17 cellular contexts compared by ENCODE assay signal in genomic region chr7:36058020-36058592, GRCh38.
DNase-seq lines count a peak whose midpoint lies in the region; ATAC-seq and TF ChIP-seq lines count a peak whose summit lies in the region.
"Had no signal": no experiment of that assay in that cellular context is flagged by ENCODE, and none has a peak within 500 bp of the region (broad histone marks: within the 10 kb centered on the region; RNA-seq: fewer than 3 reads in every experiment).

No MANE protein-coding gene starts in this region.

- TF ChIP-seq CTCF in sigmoid colon (IDR thresholded peaks at IDR 0.05) (no peak), MM.1S (IDR thresholded peaks at IDR 0.05; ENCODE audit: low read length) (no peak)

- no peak for DNase-seq in activated CD4-positive, alpha-beta T cell treated with anti-CD3 and anti-CD28 coated beads for 36 hours
- DNase-seq in activated CD4-positive, alpha-beta T cell treated with anti-CD3 and anti-CD28 coated beads, Interleukin-2, amount 50 U/mL, for 48 hours = no peak
- DNase-seq in sigmoid colon (no peak), left lobe of liver (ENCODE audit: low spot score) (no peak), MM.1S (no peak)
- DNase-seq: activated CD4-positive, alpha-beta memory T cell treated with anti-CD3 and anti-CD28 coated beads, Interleukin-2, amount 10 ng/mL, durations not matched to agents 7 days and 5 days; activated naive CD4-positive, alpha-beta T cell treated with anti-CD3 and anti-CD28 coated beads, Interleukin-2, amount 50 U/mL, for 16 hours; central memory CD4-positive, alpha-beta T cell; mesenchymal stem cell; OCI-M1; psoas muscle; stimulated activated CD4-positive, alpha-beta T cell treated with anti-CD3 and anti-CD28 coated beads, Interleukin-4, amount 100 ng/mL, for 1 hour; T-helper 1 cell had no signal

- 87 to 93% methylated on average over 9 of the region's 9 CpGs for WGBS in sigmoid colon, 2 donors

- H3K36me3 ChIP-seq in sigmoid colon (no peaks in the 10 kb centered on the region), MM.1S (replicated peaks; ENCODE audit: insufficient read depth, low read length) (no peaks in the 10 kb centered on the region)

- H3K4me1 Mint-ChIP-seq in activated CD4-positive, alpha-beta T cell treated with anti-CD3 and anti-CD28 coated beads for 36 hours = no peaks in the 10 kb centered on the region
- H3K4me1 Mint-ChIP-seq in stimulated activated memory B cell treated with anti-CD40 and anti-IgM and Interleukin-4, amounts not matched to agents 10 μg/mL and 1 μg/mL and 100 μg/mL, for 72 hours = peaks cover 18% of the 10 kb centered on the region
- H3K4me1 Mint-ChIP-seq: activated CD4-positive, alpha-beta memory T cell treated with anti-CD3 and anti-CD28 coated beads, Interleukin-2, amount 10 ng/mL, durations not matched to agents 7 days and 5 days had no signal

- CTCF ChIA-PET in activated CD4-positive, alpha-beta T cell treated with anti-CD3 and anti-CD28 coated beads for 36 hours (lab: Charles Lee) = no interaction called here

- no peaks in the 10 kb centered on the region for H3K9me2 ChIP-seq in MM.1S (replicated peaks; ENCODE audit: insufficient read depth, low read length)

- no peak overlapping the region for H3K4me3 Mint-ChIP-seq in activated CD4-positive, alpha-beta T cell treated with anti-CD3 and anti-CD28 coated beads for 36 hours
- peak overlapping the region; percentile 30 for H3K4me3 Mint-ChIP-seq in stimulated activated memory B cell treated with anti-CD40 and anti-IgM and Interleukin-4, amounts not matched to agents 10 μg/mL and 1 μg/mL and 100 μg/mL, for 72 hours
- H3K4me3 Mint-ChIP-seq: activated CD4-positive, alpha-beta memory T cell treated with anti-CD3 and anti-CD28 coated beads, Interleukin-2, amount 10 ng/mL, durations not matched to agents 7 days and 5 days had no signal

- no peaks in the 10 kb centered on the region for H3K27me3 ChIP-seq in sigmoid colon
- no peaks in the 10 kb centered on the region for H3K27me3 ChIP-seq in MM.1S (replicated peaks; ENCODE audit: insufficient read depth, low read length)

- no peak overlapping the region for H2AFZ ChIP-seq in MM.1S (ENCODE audit: low read length)

- POLR2A ChIA-PET in activated CD4-positive, alpha-beta T cell treated with anti-CD3 and anti-CD28 coated beads for 36 hours (lab: Charles Lee) = interaction anchor here (0.6 kb wide), 1 partner anchor 601 kb away, joined by 3 read pairs; no protein-coding TSS in a partner anchor

- no peak overlapping the region for H3K4me2 ChIP-seq in MM.1S (ENCODE audit: low read depth, low read length)

- H3K36me3 Mint-ChIP-seq in activated CD4-positive, alpha-beta T cell treated with anti-CD3 and anti-CD28 coated beads for 36 hours (ENCODE audit: low read depth) = no peaks in the 10 kb centered on the region
- no peaks in the 10 kb centered on the region for H3K36me3 Mint-ChIP-seq in stimulated activated memory B cell treated with anti-CD40 and anti-IgM and Interleukin-4, amounts not matched to agents 10 μg/mL and 1 μg/mL and 100 μg/mL, for 72 hours

- H3K27me3 Mint-ChIP-seq in activated CD4-positive, alpha-beta T cell treated with anti-CD3 and anti-CD28 coated beads for 36 hours = no peaks in the 10 kb centered on the region
- H3K27me3 Mint-ChIP-seq in stimulated activated memory B cell treated with anti-CD40 and anti-IgM and Interleukin-4, amounts not matched to agents 10 μg/mL and 1 μg/mL and 100 μg/mL, for 72 hours = peaks cover 9% of the 10 kb centered on the region

- H3K4me3 ChIP-seq in sigmoid colon = no peak overlapping the region
- no peak overlapping the region for H3K4me3 ChIP-seq in MM.1S (ENCODE audit: low read length)
- H3K4me3 ChIP-seq: psoas muscle had no signal

- no peaks in the 10 kb centered on the region for H3K9me3 Mint-ChIP-seq in activated CD4-positive, alpha-beta T cell treated with anti-CD3 and anti-CD28 coated beads for 36 hours (ENCODE audit: low read depth)
- H3K9me3 Mint-ChIP-seq in stimulated activated memory B cell treated with anti-CD40 and anti-IgM and Interleukin-4, amounts not matched to agents 10 μg/mL and 1 μg/mL and 100 μg/mL, for 72 hours = no peaks in the 10 kb centered on the region
- H3K9me3 Mint-ChIP-seq: activated CD4-positive, alpha-beta memory T cell treated with anti-CD3 and anti-CD28 coated beads, Interleukin-2, amount 10 ng/mL, durations not matched to agents 7 days and 5 days had no signal

- ATAC-seq in activated CD4-positive, alpha-beta T cell treated with anti-CD3 and anti-CD28 coated beads for 36 hours = peak; percentile 58
- peak; percentile 81 for ATAC-seq in GM21717 (IDR thresholded peaks at IDR 0.05; ENCODE audit: unreplicated experiment)
- ATAC-seq in HG03175 (IDR thresholded peaks at IDR 0.05; ENCODE audit: unreplicated experiment) = peak; percentile 69
- peak; percentile 70 for ATAC-seq in stimulated activated memory B cell treated with anti-CD40 and anti-IgM and Interleukin-4, amounts not matched to agents 10 μg/mL and 1 μg/mL and 100 μg/mL, for 72 hours
- ATAC-seq in left lobe of liver = no peak
- ATAC-seq: psoas muscle had no signal

- no peaks in the 10 kb centered on the region for H3K79me2 ChIP-seq in MM.1S (ENCODE audit: low read length)

- intact Hi-C loops in activated CD4-positive, alpha-beta T cell treated with anti-CD3 and anti-CD28 coated beads for 36 hours (cut with DNase I, micrococcal nuclease) = no loop called here
- intact Hi-C loops in sigmoid colon (cut with DNase I) = no loop called here

- H3K9me3 ChIP-seq in sigmoid colon = no peaks in the 10 kb centered on the region
- no peaks in the 10 kb centered on the region for H3K9me3 ChIP-seq in MM.1S (replicated peaks; ENCODE audit: insufficient read depth, low read length)
- H3K9me3 ChIP-seq: psoas muscle had no signal

- H3F3A ChIP-seq in MM.1S (ENCODE audit: insufficient read depth, low read length) = no peaks in the 10 kb centered on the region

- TF ChIP-seq EP300 in sigmoid colon (IDR thresholded peaks at IDR 0.05) = no peak

- TF ChIP-seq POLR2A in sigmoid colon (IDR thresholded peaks at IDR 0.05) = no peak

- no peak overlapping the region for H3K27ac Mint-ChIP-seq in activated CD4-positive, alpha-beta T cell treated with anti-CD3 and anti-CD28 coated beads for 36 hours
- peak overlapping the region; percentile 60 for H3K27ac Mint-ChIP-seq in stimulated activated memory B cell treated with anti-CD40 and anti-IgM and Interleukin-4, amounts not matched to agents 10 μg/mL and 1 μg/mL and 100 μg/mL, for 72 hours
- H3K27ac Mint-ChIP-seq: activated CD4-positive, alpha-beta memory T cell treated with anti-CD3 and anti-CD28 coated beads, Interleukin-2, amount 10 ng/mL, durations not matched to agents 7 days and 5 days had no signal

- no peaks in the 10 kb centered on the region; the same call in 1 of the 2 replicates for H4K20me1 ChIP-seq in MM.1S (ENCODE audit: insufficient read depth, low read length)

- no peak overlapping the region for H3K9ac ChIP-seq in MM.1S (ENCODE audit: low read length)

- no peak overlapping the region for H3K27ac ChIP-seq in sigmoid colon
- H3K27ac ChIP-seq in MM.1S (ENCODE audit: low read length) = no peak overlapping the region
- H3K27ac ChIP-seq: 22Rv1, psoas muscle had no signal

- H3K4me1 ChIP-seq in sigmoid colon (no peaks in the 10 kb centered on the region), MM.1S (ENCODE audit: low read length) (no peaks in the 10 kb centered on the region)
